ENCODE assay signal across 2 cellular contexts in the genomic region with DNA sequence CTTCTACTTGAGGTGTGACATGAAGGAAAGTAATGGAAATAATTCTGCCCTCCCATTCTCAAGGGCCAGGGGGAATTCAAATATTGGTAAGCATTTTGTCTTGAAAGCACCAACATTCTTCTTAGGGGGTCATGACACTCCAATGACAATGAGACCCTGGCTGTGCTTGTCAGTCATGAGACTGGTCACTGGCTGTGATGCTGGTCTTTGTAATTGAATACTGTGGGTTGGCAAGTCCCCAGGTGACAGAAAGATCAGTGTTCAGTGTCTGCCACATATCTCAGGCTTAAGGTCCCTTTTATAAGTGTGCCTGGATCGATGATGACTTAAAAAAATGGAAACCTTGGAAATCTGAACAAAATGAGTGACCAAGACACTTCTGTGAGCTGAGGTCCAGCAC.
TF ChIP-seq lines count a peak whose summit lies in the region.

No MANE protein-coding gene starts in this region.

TF ChIP-seq in liver, 16 proteins besides CTCF, POLR2A, EP300 and RAD21 (continued from another document):
- TF ChIP-seq, protein P1, sequence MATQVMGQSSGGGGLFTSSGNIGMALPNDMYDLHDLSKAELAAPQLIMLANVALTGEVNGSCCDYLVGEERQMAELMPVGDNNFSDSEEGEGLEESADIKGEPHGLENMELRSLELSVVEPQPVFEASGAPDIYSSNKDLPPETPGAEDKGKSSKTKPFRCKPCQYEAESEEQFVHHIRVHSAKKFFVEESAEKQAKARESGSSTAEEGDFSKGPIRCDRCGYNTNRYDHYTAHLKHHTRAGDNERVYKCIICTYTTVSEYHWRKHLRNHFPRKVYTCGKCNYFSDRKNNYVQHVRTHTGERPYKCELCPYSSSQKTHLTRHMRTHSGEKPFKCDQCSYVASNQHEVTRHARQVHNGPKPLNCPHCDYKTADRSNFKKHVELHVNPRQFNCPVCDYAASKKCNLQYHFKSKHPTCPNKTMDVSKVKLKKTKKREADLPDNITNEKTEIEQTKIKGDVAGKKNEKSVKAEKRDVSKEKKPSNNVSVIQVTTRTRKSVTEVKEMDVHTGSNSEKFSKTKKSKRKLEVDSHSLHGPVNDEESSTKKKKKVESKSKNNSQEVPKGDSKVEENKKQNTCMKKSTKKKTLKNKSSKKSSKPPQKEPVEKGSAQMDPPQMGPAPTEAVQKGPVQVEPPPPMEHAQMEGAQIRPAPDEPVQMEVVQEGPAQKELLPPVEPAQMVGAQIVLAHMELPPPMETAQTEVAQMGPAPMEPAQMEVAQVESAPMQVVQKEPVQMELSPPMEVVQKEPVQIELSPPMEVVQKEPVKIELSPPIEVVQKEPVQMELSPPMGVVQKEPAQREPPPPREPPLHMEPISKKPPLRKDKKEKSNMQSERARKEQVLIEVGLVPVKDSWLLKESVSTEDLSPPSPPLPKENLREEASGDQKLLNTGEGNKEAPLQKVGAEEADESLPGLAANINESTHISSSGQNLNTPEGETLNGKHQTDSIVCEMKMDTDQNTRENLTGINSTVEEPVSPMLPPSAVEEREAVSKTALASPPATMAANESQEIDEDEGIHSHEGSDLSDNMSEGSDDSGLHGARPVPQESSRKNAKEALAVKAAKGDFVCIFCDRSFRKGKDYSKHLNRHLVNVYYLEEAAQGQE (IDR thresholded peaks at IDR 0.05) = no peak
- TF ChIP-seq, protein P2, sequence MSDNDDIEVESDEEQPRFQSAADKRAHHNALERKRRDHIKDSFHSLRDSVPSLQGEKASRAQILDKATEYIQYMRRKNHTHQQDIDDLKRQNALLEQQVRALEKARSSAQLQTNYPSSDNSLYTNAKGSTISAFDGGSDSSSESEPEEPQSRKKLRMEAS (IDR thresholded peaks at IDR 0.05) = no peak
- TF ChIP-seq TAF1 (conservative IDR thresholded peaks at IDR 0.05) (no peak), SP1 (IDR thresholded peaks at IDR 0.05) (no peak), HNF4A (conservative IDR thresholded peaks at IDR 0.05) (no peak), HNF4G (IDR thresholded peaks at IDR 0.05) (no peak), NR2F2 (IDR thresholded peaks at IDR 0.05) (no peak), YY1 (IDR thresholded peaks at IDR 0.05) (no peak), GABPA (IDR thresholded peaks at IDR 0.05 in 1 of 2, conservative IDR thresholded peaks at IDR 0.05 in 1 of 2) (no peak), FOXA1 (IDR thresholded peaks at IDR 0.05) (no peak), RXRA (IDR thresholded peaks at IDR 0.05) (no peak), JUND (IDR thresholded peaks at IDR 0.05) (no peak), EGR1 (IDR thresholded peaks at IDR 0.05; ENCODE audit: low read depth in 2 of 2) (no peak)
- TF ChIP-seq, protein P3, sequence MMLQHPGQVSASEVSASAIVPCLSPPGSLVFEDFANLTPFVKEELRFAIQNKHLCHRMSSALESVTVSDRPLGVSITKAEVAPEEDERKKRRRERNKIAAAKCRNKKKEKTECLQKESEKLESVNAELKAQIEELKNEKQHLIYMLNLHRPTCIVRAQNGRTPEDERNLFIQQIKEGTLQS (IDR thresholded peaks at IDR 0.05) = no peak
- TF ChIP-seq, protein P4, sequence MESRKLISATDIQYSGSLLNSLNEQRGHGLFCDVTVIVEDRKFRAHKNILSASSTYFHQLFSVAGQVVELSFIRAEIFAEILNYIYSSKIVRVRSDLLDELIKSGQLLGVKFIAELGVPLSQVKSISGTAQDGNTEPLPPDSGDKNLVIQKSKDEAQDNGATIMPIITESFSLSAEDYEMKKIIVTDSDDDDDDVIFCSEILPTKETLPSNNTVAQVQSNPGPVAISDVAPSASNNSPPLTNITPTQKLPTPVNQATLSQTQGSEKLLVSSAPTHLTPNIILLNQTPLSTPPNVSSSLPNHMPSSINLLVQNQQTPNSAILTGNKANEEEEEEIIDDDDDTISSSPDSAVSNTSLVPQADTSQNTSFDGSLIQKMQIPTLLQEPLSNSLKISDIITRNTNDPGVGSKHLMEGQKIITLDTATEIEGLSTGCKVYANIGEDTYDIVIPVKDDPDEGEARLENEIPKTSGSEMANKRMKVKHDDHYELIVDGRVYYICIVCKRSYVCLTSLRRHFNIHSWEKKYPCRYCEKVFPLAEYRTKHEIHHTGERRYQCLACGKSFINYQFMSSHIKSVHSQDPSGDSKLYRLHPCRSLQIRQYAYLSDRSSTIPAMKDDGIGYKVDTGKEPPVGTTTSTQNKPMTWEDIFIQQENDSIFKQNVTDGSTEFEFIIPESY (IDR thresholded peaks at IDR 0.05) = no peak
TF ChIP-seq in liver: peak in this region for 0.

TF ChIP-seq in HepG2, 621 proteins besides CTCF, POLR2A, EP300 and RAD21 (continued from another document):
- TF ChIP-seq, protein P5, sequence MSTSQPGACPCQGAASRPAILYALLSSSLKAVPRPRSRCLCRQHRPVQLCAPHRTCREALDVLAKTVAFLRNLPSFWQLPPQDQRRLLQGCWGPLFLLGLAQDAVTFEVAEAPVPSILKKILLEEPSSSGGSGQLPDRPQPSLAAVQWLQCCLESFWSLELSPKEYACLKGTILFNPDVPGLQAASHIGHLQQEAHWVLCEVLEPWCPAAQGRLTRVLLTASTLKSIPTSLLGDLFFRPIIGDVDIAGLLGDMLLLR (CRISPR knock-in tag; IDR thresholded peaks at IDR 0.05) = no peak
- TF ChIP-seq KDM4B (CRISPR knock-in tag; IDR thresholded peaks at IDR 0.05) (no peak), RFX3 (CRISPR knock-in tag; IDR thresholded peaks at IDR 0.05) (no peak)
- TF ChIP-seq, protein P6, sequence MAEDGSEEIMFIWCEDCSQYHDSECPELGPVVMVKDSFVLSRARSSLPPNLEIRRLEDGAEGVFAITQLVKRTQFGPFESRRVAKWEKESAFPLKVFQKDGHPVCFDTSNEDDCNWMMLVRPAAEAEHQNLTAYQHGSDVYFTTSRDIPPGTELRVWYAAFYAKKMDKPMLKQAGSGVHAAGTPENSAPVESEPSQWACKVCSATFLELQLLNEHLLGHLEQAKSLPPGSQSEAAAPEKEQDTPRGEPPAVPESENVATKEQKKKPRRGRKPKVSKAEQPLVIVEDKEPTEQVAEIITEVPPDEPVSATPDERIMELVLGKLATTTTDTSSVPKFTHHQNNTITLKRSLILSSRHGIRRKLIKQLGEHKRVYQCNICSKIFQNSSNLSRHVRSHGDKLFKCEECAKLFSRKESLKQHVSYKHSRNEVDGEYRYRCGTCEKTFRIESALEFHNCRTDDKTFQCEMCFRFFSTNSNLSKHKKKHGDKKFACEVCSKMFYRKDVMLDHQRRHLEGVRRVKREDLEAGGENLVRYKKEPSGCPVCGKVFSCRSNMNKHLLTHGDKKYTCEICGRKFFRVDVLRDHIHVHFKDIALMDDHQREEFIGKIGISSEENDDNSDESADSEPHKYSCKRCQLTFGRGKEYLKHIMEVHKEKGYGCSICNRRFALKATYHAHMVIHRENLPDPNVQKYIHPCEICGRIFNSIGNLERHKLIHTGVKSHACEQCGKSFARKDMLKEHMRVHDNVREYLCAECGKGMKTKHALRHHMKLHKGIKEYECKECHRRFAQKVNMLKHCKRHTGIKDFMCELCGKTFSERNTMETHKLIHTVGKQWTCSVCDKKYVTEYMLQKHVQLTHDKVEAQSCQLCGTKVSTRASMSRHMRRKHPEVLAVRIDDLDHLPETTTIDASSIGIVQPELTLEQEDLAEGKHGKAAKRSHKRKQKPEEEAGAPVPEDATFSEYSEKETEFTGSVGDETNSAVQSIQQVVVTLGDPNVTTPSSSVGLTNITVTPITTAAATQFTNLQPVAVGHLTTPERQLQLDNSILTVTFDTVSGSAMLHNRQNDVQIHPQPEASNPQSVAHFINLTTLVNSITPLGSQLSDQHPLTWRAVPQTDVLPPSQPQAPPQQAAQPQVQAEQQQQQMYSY (CRISPR knock-in tag; IDR thresholded peaks at IDR 0.05) = no peak
- TF ChIP-seq, protein P7, sequence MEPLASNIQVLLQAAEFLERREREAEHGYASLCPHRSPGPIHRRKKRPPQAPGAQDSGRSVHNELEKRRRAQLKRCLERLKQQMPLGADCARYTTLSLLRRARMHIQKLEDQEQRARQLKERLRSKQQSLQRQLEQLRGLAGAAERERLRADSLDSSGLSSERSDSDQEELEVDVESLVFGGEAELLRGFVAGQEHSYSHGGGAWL (CRISPR knock-in tag; IDR thresholded peaks at IDR 0.05) = no peak
